ENCODE assay signal across 15 cellular contexts in genomic region chr18:78632111-78632541, GRCh38.
A peak's percentile ranks its signal among the peaks of the same experiment; 100 is the strongest.
DNase-seq lines count a peak whose midpoint lies in the region; TF ChIP-seq lines count a peak whose summit lies in the region.
"Had no signal": no experiment of that assay in that cellular context is flagged by ENCODE, and none has a peak within 500 bp of the region (broad histone marks: within the 10 kb centered on the region; RNA-seq: fewer than 3 reads in every experiment).

No MANE protein-coding gene starts in this region.

- H3K27ac ChIP-seq in GM23248 (no peak overlapping the region), WERI-Rb-1 (no peak overlapping the region), MM.1S (ENCODE audit: low read length) (no peak overlapping the region)
- H3K27ac ChIP-seq: BLaER1, hepatocyte, lower lobe of right lung, neutrophil, PC-9 had no signal

- H3K36me3 Mint-ChIP-seq in glutamatergic neuron (ENCODE audit: unreplicated experiment) = peaks cover 6% of the 10 kb centered on the region

- 0 out of 2 replicates have a peak, but pooled peaks have one; percentile 26 for TF ChIP-seq CTCF in WERI-Rb-1 (IDR thresholded peaks at IDR 0.05; ENCODE audit: low read depth, low read length)
- TF ChIP-seq CTCF in glutamatergic neuron (IDR thresholded peaks at IDR 0.05; ENCODE audit: partially characterized antibody, unreplicated experiment) = no peak
- TF ChIP-seq CTCF in MM.1S (IDR thresholded peaks at IDR 0.05; ENCODE audit: low read length) = no peak

- no peaks in the 10 kb centered on the region for H4K20me1 ChIP-seq in GM23248 (ENCODE audit: insufficient read depth)
- H4K20me1 ChIP-seq in MM.1S (ENCODE audit: insufficient read depth, low read length) = no peaks in the 10 kb centered on the region
- H4K20me1 ChIP-seq: BLaER1 had no signal

- H3K9ac ChIP-seq in GM23248 (no peak overlapping the region), MM.1S (ENCODE audit: low read length) (no peak overlapping the region)
- H3K9ac ChIP-seq: BLaER1 had no signal

- H3K36me3 ChIP-seq in GM23248 (ENCODE audit: low read depth) (no peaks in the 10 kb centered on the region), MG63 (no peaks in the 10 kb centered on the region), WERI-Rb-1 (no peaks in the 10 kb centered on the region), MM.1S (replicated peaks; ENCODE audit: insufficient read depth, low read length) (no peaks in the 10 kb centered on the region)
- H3K36me3 ChIP-seq: BLaER1, lower lobe of right lung, neutrophil had no signal

- peaks cover 12% of the 10 kb centered on the region for H3K27me3 Mint-ChIP-seq in glutamatergic neuron (ENCODE audit: unreplicated experiment)

- H3K9me3 Mint-ChIP-seq in glutamatergic neuron (ENCODE audit: unreplicated experiment) = peaks cover 6% of the 10 kb centered on the region

- H3K4me3 ChIP-seq in GM23248 (no peak overlapping the region), MG63 (no peak overlapping the region), WERI-Rb-1 (ENCODE audit: low read depth, low read length) (no peak overlapping the region), MM.1S (ENCODE audit: low read length) (no peak overlapping the region)
- H3K4me3 ChIP-seq: BLaER1, hepatocyte, lower lobe of right lung, PC-9 had no signal

- H3K9me3 ChIP-seq in GM23248 (ENCODE audit: low read depth) = no peaks in the 10 kb centered on the region
- H3K9me3 ChIP-seq in MG63 = no peaks in the 10 kb centered on the region
- H3K9me3 ChIP-seq in WERI-Rb-1 (ENCODE audit: severe bottlenecking) = peaks cover 4% of the 10 kb centered on the region
- H3K9me3 ChIP-seq in MM.1S (replicated peaks; ENCODE audit: insufficient read depth, low read length) = no peaks in the 10 kb centered on the region
- H3K9me3 ChIP-seq: lower lobe of right lung, neutrophil had no signal

- WGBS in GM23248 (ENCODE audit: low coverage in 1 of 2, low lambda C conversion rate in 2 of 2, missing lambda C conversion rate in 2 of 2), 2 experiments = 11 to 12% methylated on average over 11 of the region's 11 CpGs

- in situ Hi-C loops in GM23248 (cut with MboI) = no loop called here

- peak overlapping the region; percentile 22 for H3K27ac Mint-ChIP-seq in glutamatergic neuron (ENCODE audit: unreplicated experiment)
- H3K27ac Mint-ChIP-seq: T-helper 2 cell treated with Interferon-gamma antibody and Interleukin-4, amounts not matched to agents 5 μg/mL and 100 μg/mL, for 36 hours had no signal

- H3K79me2 ChIP-seq in GM23248 (ENCODE audit: insufficient read depth) (no peaks in the 10 kb centered on the region), MM.1S (ENCODE audit: low read length) (no peaks in the 10 kb centered on the region)
- H3K79me2 ChIP-seq: hepatocyte had no signal

- no peak overlapping the region for H3K4me3 Mint-ChIP-seq in glutamatergic neuron (ENCODE audit: unreplicated experiment)
- H3K4me3 Mint-ChIP-seq: T-helper 2 cell treated with Interferon-gamma antibody and Interleukin-4, amounts not matched to agents 5 μg/mL and 100 μg/mL, for 36 hours had no signal

- H3K4me1 Mint-ChIP-seq in glutamatergic neuron (ENCODE audit: low read depth, unreplicated experiment) = peaks cover 6% of the 10 kb centered on the region

- H3K9me2 ChIP-seq in GM23248 (ENCODE audit: insufficient read depth) (no peaks in the 10 kb centered on the region), MM.1S (replicated peaks; ENCODE audit: insufficient read depth, low read length) (no peaks in the 10 kb centered on the region)

- H3K27me3 ChIP-seq in GM23248 (replicated peaks; ENCODE audit: insufficient read depth) (no peaks in the 10 kb centered on the region), MG63 (no peaks in the 10 kb centered on the region), WERI-Rb-1 (ENCODE audit: insufficient read depth, low read depth, severe bottlenecking) (no peaks in the 10 kb centered on the region), MM.1S (replicated peaks; ENCODE audit: insufficient read depth, low read length) (no peaks in the 10 kb centered on the region)
- H3K27me3 ChIP-seq: BLaER1, hepatocyte, neutrophil had no signal

- H3K4me1 ChIP-seq in GM23248 (ENCODE audit: insufficient read depth) (no peaks in the 10 kb centered on the region), MM.1S (ENCODE audit: low read length) (no peaks in the 10 kb centered on the region)
- H3K4me1 ChIP-seq: lower lobe of right lung had no signal

- H3F3A ChIP-seq in GM23248 (ENCODE audit: insufficient read depth) (no peaks in the 10 kb centered on the region), MM.1S (ENCODE audit: insufficient read depth, low read length) (no peaks in the 10 kb centered on the region)

- DNase-seq in GM23248 = peak; percentile 14
- DNase-seq in MG63 = peak; percentile 52
- peak; percentile 41 for DNase-seq in WERI-Rb-1
- no peak for DNase-seq in glutamatergic neuron
- DNase-seq in NCI-H2081 treated with DMSO at 0.1 percent for 48 hours (lab: John Stamatoyannopoulos, UW) = no peak
- no peak for DNase-seq in GM19238 (ENCODE audit: insufficient read length, low spot score)
- no peak for DNase-seq in globus pallidus (ENCODE audit: low spot score)
- DNase-seq in MM.1S = no peak
- DNase-seq: lower lobe of right lung, NCI-H2171 treated with DMSO at 0.1 percent for 48 hours, PC-9 had no signal

- H2AFZ ChIP-seq in GM23248 (no peak overlapping the region), MM.1S (ENCODE audit: low read length) (no peak overlapping the region)
- H2AFZ ChIP-seq: hepatocyte, PC-9 had no signal

- H3K4me2 ChIP-seq in GM23248 (ENCODE audit: unreplicated experiment) (no peak overlapping the region), MM.1S (ENCODE audit: low read depth, low read length) (no peak overlapping the region)
- H3K4me2 ChIP-seq: BLaER1, hepatocyte, PC-9 had no signal

Comparison
In these comparisons a context has a peak if more than half of its experiments do, and no peak if none do; other contexts are left out.
1. DNase-seq: peak in GM23248 (single experiment), MG63 (single experiment) and WERI-Rb-1 (single experiment); none in glutamatergic neuron (single experiment), NCI-H2081 treated with DMSO at 0.1 percent for 48 hours (single experiment), GM19238 (single experiment), globus pallidus (single experiment) and MM.1S (single experiment).